ENCODE assay signal across 1 cellular context in the genomic region with DNA sequence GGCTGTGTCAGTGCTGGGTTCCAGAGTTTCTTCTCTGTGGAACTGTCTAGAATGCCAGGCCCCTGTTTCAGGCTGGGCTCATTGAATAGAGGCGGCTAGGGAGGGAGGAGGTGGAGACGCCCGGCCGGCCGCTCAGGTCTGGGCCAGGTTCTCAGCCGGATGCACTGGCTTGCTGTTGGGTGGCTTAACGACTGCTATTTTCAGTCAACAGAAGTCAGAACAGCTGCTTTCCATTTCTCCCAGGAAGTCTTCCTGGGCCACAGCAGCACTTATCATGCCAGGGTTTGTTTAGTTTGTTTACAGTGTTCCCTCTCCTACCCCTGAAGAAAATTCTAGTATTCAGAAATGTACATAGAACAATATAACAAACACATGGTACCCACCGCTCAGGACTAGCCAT.
TF ChIP-seq lines count a peak whose summit lies in the region.

No MANE protein-coding gene starts in this region.

TF ChIP-seq in HepG2, 621 proteins besides CTCF, POLR2A, EP300 and RAD21:
- TF ChIP-seq ZNF720 (CRISPR knock-in tag; IDR thresholded peaks at IDR 0.05) = no peak
- TF ChIP-seq, protein P1, sequence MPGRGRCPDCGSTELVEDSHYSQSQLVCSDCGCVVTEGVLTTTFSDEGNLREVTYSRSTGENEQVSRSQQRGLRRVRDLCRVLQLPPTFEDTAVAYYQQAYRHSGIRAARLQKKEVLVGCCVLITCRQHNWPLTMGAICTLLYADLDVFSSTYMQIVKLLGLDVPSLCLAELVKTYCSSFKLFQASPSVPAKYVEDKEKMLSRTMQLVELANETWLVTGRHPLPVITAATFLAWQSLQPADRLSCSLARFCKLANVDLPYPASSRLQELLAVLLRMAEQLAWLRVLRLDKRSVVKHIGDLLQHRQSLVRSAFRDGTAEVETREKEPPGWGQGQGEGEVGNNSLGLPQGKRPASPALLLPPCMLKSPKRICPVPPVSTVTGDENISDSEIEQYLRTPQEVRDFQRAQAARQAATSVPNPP (CRISPR knock-in tag; IDR thresholded peaks at IDR 0.05) = no peak
- TF ChIP-seq, protein P2, sequence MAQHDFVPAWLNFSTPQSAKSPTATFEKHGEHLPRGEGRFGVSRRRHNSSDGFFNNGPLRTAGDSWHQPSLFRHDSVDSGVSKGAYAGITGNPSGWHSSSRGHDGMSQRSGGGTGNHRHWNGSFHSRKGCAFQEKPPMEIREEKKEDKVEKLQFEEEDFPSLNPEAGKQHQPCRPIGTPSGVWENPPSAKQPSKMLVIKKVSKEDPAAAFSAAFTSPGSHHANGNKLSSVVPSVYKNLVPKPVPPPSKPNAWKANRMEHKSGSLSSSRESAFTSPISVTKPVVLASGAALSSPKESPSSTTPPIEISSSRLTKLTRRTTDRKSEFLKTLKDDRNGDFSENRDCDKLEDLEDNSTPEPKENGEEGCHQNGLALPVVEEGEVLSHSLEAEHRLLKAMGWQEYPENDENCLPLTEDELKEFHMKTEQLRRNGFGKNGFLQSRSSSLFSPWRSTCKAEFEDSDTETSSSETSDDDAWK (CRISPR knock-in tag; IDR thresholded peaks at IDR 0.05) = no peak
- TF ChIP-seq ZNF570 (CRISPR knock-in tag; IDR thresholded peaks at IDR 0.05; ENCODE audit: borderline replicate concordance) = no peak
- TF ChIP-seq, protein P3, sequence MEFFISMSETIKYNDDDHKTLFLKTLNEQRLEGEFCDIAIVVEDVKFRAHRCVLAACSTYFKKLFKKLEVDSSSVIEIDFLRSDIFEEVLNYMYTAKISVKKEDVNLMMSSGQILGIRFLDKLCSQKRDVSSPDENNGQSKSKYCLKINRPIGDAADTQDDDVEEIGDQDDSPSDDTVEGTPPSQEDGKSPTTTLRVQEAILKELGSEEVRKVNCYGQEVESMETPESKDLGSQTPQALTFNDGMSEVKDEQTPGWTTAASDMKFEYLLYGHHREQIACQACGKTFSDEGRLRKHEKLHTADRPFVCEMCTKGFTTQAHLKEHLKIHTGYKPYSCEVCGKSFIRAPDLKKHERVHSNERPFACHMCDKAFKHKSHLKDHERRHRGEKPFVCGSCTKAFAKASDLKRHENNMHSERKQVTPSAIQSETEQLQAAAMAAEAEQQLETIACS (CRISPR knock-in tag; IDR thresholded peaks at IDR 0.05) = no peak
- TF ChIP-seq, protein P4, sequence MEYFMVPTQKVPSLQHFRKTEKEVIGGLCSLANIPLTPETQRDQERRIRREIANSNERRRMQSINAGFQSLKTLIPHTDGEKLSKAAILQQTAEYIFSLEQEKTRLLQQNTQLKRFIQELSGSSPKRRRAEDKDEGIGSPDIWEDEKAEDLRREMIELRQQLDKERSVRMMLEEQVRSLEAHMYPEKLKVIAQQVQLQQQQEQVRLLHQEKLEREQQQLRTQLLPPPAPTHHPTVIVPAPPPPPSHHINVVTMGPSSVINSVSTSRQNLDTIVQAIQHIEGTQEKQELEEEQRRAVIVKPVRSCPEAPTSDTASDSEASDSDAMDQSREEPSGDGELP (IDR thresholded peaks at IDR 0.05; ENCODE audit: borderline replicate concordance, low read depth) = no peak
- TF ChIP-seq ZNF24 (IDR thresholded peaks at IDR 0.05) = no peak
- no peak for TF ChIP-seq ISX (CRISPR knock-in tag; conservative IDR thresholded peaks at IDR 0.05)
- no peak for TF ChIP-seq SMARCE1 (IDR thresholded peaks at IDR 0.05; ENCODE audit: borderline replicate concordance)
- TF ChIP-seq, protein P5, sequence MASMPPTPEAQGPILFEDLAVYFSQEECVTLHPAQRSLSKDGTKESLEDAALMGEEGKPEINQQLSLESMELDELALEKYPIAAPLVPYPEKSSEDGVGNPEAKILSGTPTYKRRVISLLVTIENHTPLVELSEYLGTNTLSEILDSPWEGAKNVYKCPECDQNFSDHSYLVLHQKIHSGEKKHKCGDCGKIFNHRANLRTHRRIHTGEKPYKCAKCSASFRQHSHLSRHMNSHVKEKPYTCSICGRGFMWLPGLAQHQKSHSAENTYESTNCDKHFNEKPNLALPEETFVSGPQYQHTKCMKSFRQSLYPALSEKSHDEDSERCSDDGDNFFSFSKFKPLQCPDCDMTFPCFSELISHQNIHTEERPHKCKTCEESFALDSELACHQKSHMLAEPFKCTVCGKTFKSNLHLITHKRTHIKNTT (CRISPR knock-in tag; IDR thresholded peaks at IDR 0.05) = no peak
- TF ChIP-seq, protein P6, sequence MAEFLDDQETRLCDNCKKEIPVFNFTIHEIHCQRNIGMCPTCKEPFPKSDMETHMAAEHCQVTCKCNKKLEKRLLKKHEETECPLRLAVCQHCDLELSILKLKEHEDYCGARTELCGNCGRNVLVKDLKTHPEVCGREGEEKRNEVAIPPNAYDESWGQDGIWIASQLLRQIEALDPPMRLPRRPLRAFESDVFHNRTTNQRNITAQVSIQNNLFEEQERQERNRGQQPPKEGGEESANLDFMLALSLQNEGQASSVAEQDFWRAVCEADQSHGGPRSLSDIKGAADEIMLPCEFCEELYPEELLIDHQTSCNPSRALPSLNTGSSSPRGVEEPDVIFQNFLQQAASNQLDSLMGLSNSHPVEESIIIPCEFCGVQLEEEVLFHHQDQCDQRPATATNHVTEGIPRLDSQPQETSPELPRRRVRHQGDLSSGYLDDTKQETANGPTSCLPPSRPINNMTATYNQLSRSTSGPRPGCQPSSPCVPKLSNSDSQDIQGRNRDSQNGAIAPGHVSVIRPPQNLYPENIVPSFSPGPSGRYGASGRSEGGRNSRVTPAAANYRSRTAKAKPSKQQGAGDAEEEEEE (CRISPR knock-in tag; IDR thresholded peaks at IDR 0.05; ENCODE audit: borderline replicate concordance) = no peak
- no peak for TF ChIP-seq ZSCAN29 (CRISPR knock-in tag; conservative IDR thresholded peaks at IDR 0.05)
- TF ChIP-seq MED13 (CRISPR knock-in tag; IDR thresholded peaks at IDR 0.05) = no peak
- TF ChIP-seq SNAPC2 (CRISPR knock-in tag; IDR thresholded peaks at IDR 0.05) = no peak
- TF ChIP-seq REXO4 (CRISPR knock-in tag; IDR thresholded peaks at IDR 0.05; ENCODE audit: borderline replicate concordance) = no peak
- TF ChIP-seq, protein P7, sequence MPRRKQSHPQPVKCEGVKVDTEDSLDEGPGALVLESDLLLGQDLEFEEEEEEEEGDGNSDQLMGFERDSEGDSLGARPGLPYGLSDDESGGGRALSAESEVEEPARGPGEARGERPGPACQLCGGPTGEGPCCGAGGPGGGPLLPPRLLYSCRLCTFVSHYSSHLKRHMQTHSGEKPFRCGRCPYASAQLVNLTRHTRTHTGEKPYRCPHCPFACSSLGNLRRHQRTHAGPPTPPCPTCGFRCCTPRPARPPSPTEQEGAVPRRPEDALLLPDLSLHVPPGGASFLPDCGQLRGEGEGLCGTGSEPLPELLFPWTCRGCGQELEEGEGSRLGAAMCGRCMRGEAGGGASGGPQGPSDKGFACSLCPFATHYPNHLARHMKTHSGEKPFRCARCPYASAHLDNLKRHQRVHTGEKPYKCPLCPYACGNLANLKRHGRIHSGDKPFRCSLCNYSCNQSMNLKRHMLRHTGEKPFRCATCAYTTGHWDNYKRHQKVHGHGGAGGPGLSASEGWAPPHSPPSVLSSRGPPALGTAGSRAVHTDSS (CRISPR knock-in tag; conservative IDR thresholded peaks at IDR 0.05) = no peak
- TF ChIP-seq MAFG (CRISPR knock-in tag; IDR thresholded peaks at IDR 0.05) = no peak
- no peak for TF ChIP-seq ZNF879 (CRISPR knock-in tag; IDR thresholded peaks at IDR 0.05)
